ENCODE assay signal across 10 cellular contexts in the genomic region with DNA sequence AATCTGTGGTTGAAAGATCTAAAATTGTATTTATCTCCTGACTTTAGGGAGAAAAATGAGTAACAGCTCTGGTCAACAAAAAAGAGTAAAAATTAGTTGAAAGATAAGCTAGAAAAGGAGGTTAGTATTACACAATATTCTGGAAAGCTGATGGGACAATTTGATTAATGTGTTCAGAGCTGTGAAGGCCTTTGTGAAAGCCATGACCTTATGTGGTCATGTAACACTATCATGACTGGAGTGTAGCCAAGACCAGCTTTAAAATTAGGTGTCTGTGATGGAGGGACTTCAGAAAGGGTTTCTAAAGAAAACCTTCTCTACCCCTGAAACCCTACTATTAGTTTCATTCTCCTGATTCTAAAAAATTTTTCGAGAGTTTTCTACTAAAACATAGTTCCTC.
DNase-seq lines count a peak whose midpoint lies in the region; ATAC-seq and TF ChIP-seq lines count a peak whose summit lies in the region.
"Had no signal": no experiment of that assay in that cellular context is flagged by ENCODE, and none has a peak within 500 bp of the region (broad histone marks: within the 10 kb centered on the region; RNA-seq: fewer than 3 reads in every experiment).

No MANE protein-coding gene starts in this region.

- ATAC-seq in GM18861 (IDR thresholded peaks at IDR 0.05; ENCODE audit: unreplicated experiment) (peak; percentile 90), GM21576 (IDR thresholded peaks at IDR 0.05; ENCODE audit: unreplicated experiment) (peak; percentile 93), HG03520 (IDR thresholded peaks at IDR 0.05; ENCODE audit: unreplicated experiment) (peak; percentile 93), gastroesophageal sphincter (peak; percentile 65)
- ATAC-seq in stimulated activated effector memory CD8-positive, alpha-beta T cell treated with anti-CD3 and anti-CD28 coated beads, Interleukin-12 subunit alpha, Interleukin-12 subunit beta, amount 100 ng/mL, for 72 hours, result no peak

- TF ChIP-seq EP300 in gastroesophageal sphincter (IDR thresholded peaks at IDR 0.05), result no peak

- no peak for TF ChIP-seq POLR2A in gastroesophageal sphincter (IDR thresholded peaks at IDR 0.05)

- H3K27ac ChIP-seq in gastroesophageal sphincter (peak overlapping the region in 2 of 4 donors; percentile 48 to 57), ascending aorta (peak overlapping the region in 1 of 2 donors; percentile 27)
- H3K27ac ChIP-seq: Peyer's patch had no signal

- no peaks in the 10 kb centered on the region for H3K36me3 Mint-ChIP-seq in stimulated activated effector memory CD8-positive, alpha-beta T cell treated with anti-CD3 and anti-CD28 coated beads, Interleukin-12 subunit alpha, Interleukin-12 subunit beta, amount 100 ng/mL, for 72 hours

- peaks cover 2 to 47% (median 11%) of the 10 kb centered on the region in 3 donors for H3K4me1 ChIP-seq in gastroesophageal sphincter
- no peaks in the 10 kb centered on the region for H3K4me1 ChIP-seq in ascending aorta
- H3K4me1 ChIP-seq: Peyer's patch had no signal

- intact Hi-C loops in ascending aorta (cut with DNase I), result no loop called here

- peaks cover 12% of the 10 kb centered on the region for H3K4me1 Mint-ChIP-seq in stimulated activated effector memory CD8-positive, alpha-beta T cell treated with anti-CD3 and anti-CD28 coated beads, Interleukin-12 subunit alpha, Interleukin-12 subunit beta, amount 100 ng/mL, for 72 hours

- no peaks in the 10 kb centered on the region for H3K9me3 Mint-ChIP-seq in stimulated activated effector memory CD8-positive, alpha-beta T cell treated with anti-CD3 and anti-CD28 coated beads, Interleukin-12 subunit alpha, Interleukin-12 subunit beta, amount 100 ng/mL, for 72 hours

- H3K9me3 ChIP-seq in gastroesophageal sphincter (no peaks in the 10 kb centered on the region), ascending aorta (no peaks in the 10 kb centered on the region)
- H3K9me3 ChIP-seq: Peyer's patch had no signal

- H3K27me3 ChIP-seq in gastroesophageal sphincter (no peaks in the 10 kb centered on the region), ascending aorta (no peaks in the 10 kb centered on the region)
- H3K27me3 ChIP-seq: Peyer's patch had no signal

- H3K36me3 ChIP-seq in gastroesophageal sphincter, result no peaks in the 10 kb centered on the region
- H3K36me3 ChIP-seq in ascending aorta, result no peaks in the 10 kb centered on the region
- H3K36me3 ChIP-seq: Peyer's patch had no signal

- H3K27ac Mint-ChIP-seq in stimulated activated effector memory CD8-positive, alpha-beta T cell treated with anti-CD3 and anti-CD28 coated beads, Interleukin-12 subunit alpha, Interleukin-12 subunit beta, amount 100 ng/mL, for 72 hours, result no peak overlapping the region
- H3K27ac Mint-ChIP-seq: activated naive CD8-positive, alpha-beta T cell treated with anti-CD3 and anti-CD28 coated beads, Interleukin-2, amount 10 ng/mL, durations not matched to agents 7 days and 5 days had no signal

- WGBS in gastroesophageal sphincter (ENCODE audit: low coverage in 1 of 2), 2 donors, result 60 to 67% methylated on average over 1 of the region's 1 CpG

- H3K4me3 ChIP-seq in gastroesophageal sphincter (no peak overlapping the region), ascending aorta (no peak overlapping the region)
- H3K4me3 ChIP-seq: Peyer's patch had no signal

- no peak for DNase-seq in stimulated activated effector memory CD8-positive, alpha-beta T cell treated with anti-CD3 and anti-CD28 coated beads, Interleukin-12 subunit alpha, Interleukin-12 subunit beta, amount 100 ng/mL, for 72 hours (ENCODE audit: low spot score in 2 of 2)
- no peak for DNase-seq in ascending aorta (ENCODE audit: low spot score in 2 of 2)
- DNase-seq in DMS153 (lab: John Stamatoyannopoulos, UW), result no peak
- no peak for DNase-seq in NCI-H1092 (lab: John Stamatoyannopoulos, UW)
- DNase-seq: activated naive CD8-positive, alpha-beta T cell treated with anti-CD3 and anti-CD28 coated beads, Interleukin-2, amount 10 ng/mL, durations not matched to agents 7 days and 5 days; Peyer's patch had no signal

- TF ChIP-seq CTCF in gastroesophageal sphincter (IDR thresholded peaks at IDR 0.05), result no peak
- TF ChIP-seq CTCF in ascending aorta (IDR thresholded peaks at IDR 0.05), result no peak

- no peak overlapping the region for H3K4me3 Mint-ChIP-seq in stimulated activated effector memory CD8-positive, alpha-beta T cell treated with anti-CD3 and anti-CD28 coated beads, Interleukin-12 subunit alpha, Interleukin-12 subunit beta, amount 100 ng/mL, for 72 hours
- H3K4me3 Mint-ChIP-seq: activated naive CD8-positive, alpha-beta T cell treated with anti-CD3 and anti-CD28 coated beads, Interleukin-2, amount 10 ng/mL, durations not matched to agents 7 days and 5 days had no signal
